In genomic region chr3:120879401-120879800, GRCh38 we compare ENCODE assay signal across 25 cellular contexts. TPM values are rescaled to one million over a fixed set of nuclear protein-coding genes. Genes with fewer than 3 reads are reported as not detected.
"Had no signal": no experiment of that assay in that cellular context is flagged by ENCODE, and none has a peak within 500 bp of the region (broad histone marks: within the 10 kb centered on the region; RNA-seq: fewer than 3 reads in every experiment).

No MANE protein-coding gene starts in this region.

- H3K9me3 ChIP-seq: neutrophil, right atrium auricular region, right lobe of liver, tibial nerve, uterus had no signal

- H3K27me3 ChIP-seq: neural progenitor cell, neutrophil, right atrium auricular region, right lobe of liver, tibial nerve, uterus had no signal

- H3K36me3 ChIP-seq: left ventricle myocardium inferior, neural progenitor cell, neutrophil, right atrium auricular region, right lobe of liver, tibial nerve, uterus had no signal

- DNase-seq: islet precursor cell; left ventricle myocardium inferior; mesendoderm; naive B cell; natural killer cell; nephron progenitor cell; occipital lobe; right lobe of liver; stimulated activated CD4-positive, alpha-beta T cell treated with anti-CD3 and anti-CD28 coated beads, Interleukin-1b, Interleukin-23, amount 100 ng/mL, for 48 hours; stimulated activated CD4-positive, alpha-beta T cell treated with anti-CD3 and anti-CD28 coated beads, Interleukin-2, amount 100 ng/mL, for 48 hours; stimulated activated CD4-positive, alpha-beta T cell treated with anti-CD3 and anti-CD28 coated beads, Interleukin-4, amount 100 ng/mL, for 4 hours; stimulated activated CD8-positive, alpha-beta memory T cell treated with anti-CD3 and anti-CD28 coated beads, Interleukin-4, amount 100 ng/mL, for 48 hours; stimulated activated naive CD4-positive, alpha-beta T cell treated with Interleukin-2 at 50 U/mL for 16 hours; stimulated activated naive CD8-positive, alpha-beta T cell treated with anti-CD3 and anti-CD28 coated beads, Interleukin-15, amount 100 ng/mL, for 72 hours; uterus had no signal

- H3K4me2 ChIP-seq: neural progenitor cell, smooth muscle cell had no signal

- H3K4me1 ChIP-seq: left ventricle myocardium inferior, neural progenitor cell, right atrium auricular region, right lobe of liver, tibial nerve, uterus had no signal

- H2AFZ ChIP-seq: neural progenitor cell had no signal

- H3K27ac ChIP-seq: left ventricle myocardium inferior, neural progenitor cell, neutrophil, right atrium auricular region, right lobe of liver, tibial nerve, uterus had no signal

- H3K4me3 ChIP-seq: left ventricle myocardium inferior, lung, neural progenitor cell, right atrium auricular region, right lobe of liver, smooth muscle cell, tibial nerve, uterus had no signal

RNA-seq across cellular contexts. Expression of gene STXBP5L, which starts 28.6 kb away (rescaled TPM):
- total RNA-seq: left ventricle myocardium inferior, mononuclear cell, natural killer cell, osteocyte, pulmonary artery endothelial cell, right atrium auricular region, right lobe of liver, skeletal muscle tissue had no signal
